16 cellular contexts compared by ENCODE assay signal in the genomic region with DNA sequence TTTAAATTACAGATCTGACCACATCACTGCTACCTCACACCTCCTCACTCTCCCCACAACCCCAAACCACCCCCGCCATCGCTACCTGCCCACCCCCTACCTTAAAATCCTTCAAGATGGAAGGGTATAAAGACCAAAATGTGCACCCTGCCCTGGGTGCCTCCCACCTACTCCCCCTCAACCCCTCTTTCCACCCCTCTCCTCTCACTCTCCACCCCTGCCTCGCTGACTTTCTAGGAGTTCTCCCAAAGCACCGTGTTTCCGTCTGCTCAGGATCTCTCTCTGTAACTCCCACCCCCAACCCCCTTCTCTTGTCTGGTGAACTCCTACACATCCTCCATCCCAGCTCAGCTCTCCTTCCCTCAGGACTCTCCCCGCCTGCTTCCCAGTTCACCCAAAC.
DNase-seq lines count a peak whose midpoint lies in the region; ATAC-seq and TF ChIP-seq lines count a peak whose summit lies in the region.
"Had no signal": no experiment of that assay in that cellular context is flagged by ENCODE, and none has a peak within 500 bp of the region (broad histone marks: within the 10 kb centered on the region; RNA-seq: fewer than 3 reads in every experiment).

No MANE protein-coding gene starts in this region.

- peaks cover 21% of the 10 kb centered on the region for H3K27me3 ChIP-seq in RWPE2 (ENCODE audit: insufficient read depth, poor library complexity, severe bottlenecking)

- no peak overlapping the region for H3K27ac ChIP-seq in HEK293 (ENCODE audit: extremely low read depth, low read depth, low read length)
- no peak overlapping the region for H3K27ac ChIP-seq in RWPE2 (ENCODE audit: poor library complexity, severe bottlenecking)

- H3K36me3 ChIP-seq in HEK293 (ENCODE audit: control insufficient read depth in 2 of 2, insufficient read depth in 1 of 2, low read length in 2 of 2) (no peaks in the 10 kb centered on the region), RWPE2 (ENCODE audit: low read depth) (no peaks in the 10 kb centered on the region)

- 0 out of 2 replicates have a peak, but pooled peaks cover 2% of the 10 kb centered on the region for H3K4me1 ChIP-seq in HEK293 (ENCODE audit: control insufficient read depth, insufficient read depth, low read length)
- no peaks in the 10 kb centered on the region for H3K4me1 ChIP-seq in RWPE2 (ENCODE audit: insufficient read depth, poor library complexity, severe bottlenecking)

- CTCF ChIA-PET in HEK293 (lab: Yijun Ruan, JAX), result no interaction called here

- DNase-seq in RWPE2 (ENCODE audit: low spot score) (peak; percentile 13), mesenteric fat pad (ENCODE audit: low spot score) (peak; percentile 35), midbrain (lab: John Stamatoyannopoulos, UW) (no peak)
- DNase-seq: C1 segment of cervical spinal cord; Caco-2; CD8-positive, alpha-beta T cell; DMS153; DND-41; EL; GDM1; HFFc6 had no signal

- ATAC-seq in RWPE2 (ENCODE audit: low read depth) (no peak), GM21390 (IDR thresholded peaks at IDR 0.05; ENCODE audit: unreplicated experiment) (no peak), HG02571 (IDR thresholded peaks at IDR 0.05; ENCODE audit: unreplicated experiment) (no peak)
- ATAC-seq: CD8-positive, alpha-beta T cell; GM12878; HCT116 had no signal

- H3K4me3 ChIP-seq in HEK293 (ENCODE audit: low read depth, low read length), result no peak overlapping the region
- no peak overlapping the region for H3K4me3 ChIP-seq in RWPE2 (ENCODE audit: severe bottlenecking)
- H3K4me3 ChIP-seq: GM12878 had no signal

- POLR2A ChIA-PET in HEK293 (lab: Yijun Ruan, JAX), result no interaction called here

- H3K9me3 ChIP-seq in HEK293 (ENCODE audit: control insufficient read depth, insufficient read depth, low read depth, low read length) (no peaks in the 10 kb centered on the region), RWPE2 (ENCODE audit: severe bottlenecking) (no peaks in the 10 kb centered on the region)
- H3K9me3 ChIP-seq: Caco-2 had no signal

- TF ChIP-seq CTCF in HEK293 (tag by site-specific recombination; IDR thresholded peaks at IDR 0.05), result no peak
- TF ChIP-seq CTCF in RWPE2 (IDR thresholded peaks at IDR 0.05; ENCODE audit: poor library complexity, severe bottlenecking), result no peak

TF ChIP-seq in HEK293, 187 proteins besides CTCF, POLR2A, EP300 and RAD21:
- TF ChIP-seq, protein P1, sequence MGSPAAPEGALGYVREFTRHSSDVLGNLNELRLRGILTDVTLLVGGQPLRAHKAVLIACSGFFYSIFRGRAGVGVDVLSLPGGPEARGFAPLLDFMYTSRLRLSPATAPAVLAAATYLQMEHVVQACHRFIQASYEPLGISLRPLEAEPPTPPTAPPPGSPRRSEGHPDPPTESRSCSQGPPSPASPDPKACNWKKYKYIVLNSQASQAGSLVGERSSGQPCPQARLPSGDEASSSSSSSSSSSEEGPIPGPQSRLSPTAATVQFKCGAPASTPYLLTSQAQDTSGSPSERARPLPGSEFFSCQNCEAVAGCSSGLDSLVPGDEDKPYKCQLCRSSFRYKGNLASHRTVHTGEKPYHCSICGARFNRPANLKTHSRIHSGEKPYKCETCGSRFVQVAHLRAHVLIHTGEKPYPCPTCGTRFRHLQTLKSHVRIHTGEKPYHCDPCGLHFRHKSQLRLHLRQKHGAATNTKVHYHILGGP (tag by site-specific recombination; IDR thresholded peaks at IDR 0.05), result 0 out of 2 replicates have a peak, but pooled peaks have one; percentile 20
- no peak for TF ChIP-seq ZNF596 (tag by site-specific recombination; IDR thresholded peaks at IDR 0.05)
- TF ChIP-seq TCF7L2 (IDR thresholded peaks at IDR 0.05; ENCODE audit: borderline replicate concordance, low read depth, low read length), result no peak
- peak; percentile 94 for TF ChIP-seq EGR2 (tag by site-specific recombination; IDR thresholded peaks at IDR 0.05; ENCODE audit: low read depth)
- TF ChIP-seq ZFP3 (tag by site-specific recombination; IDR thresholded peaks at IDR 0.05; ENCODE audit: low read depth), result 0 out of 2 replicates have a peak, but pooled peaks have one; percentile 47
- TF ChIP-seq ZNF585B (tag by site-specific recombination; IDR thresholded peaks at IDR 0.05), result no peak
- peak; percentile 84 for TF ChIP-seq ZFHX2 (tag by site-specific recombination; conservative IDR thresholded peaks at IDR 0.05)
TF ChIP-seq in HEK293: peak in this region for 4.
